ENCODE assay signal across 1 cellular context in the genomic region with DNA sequence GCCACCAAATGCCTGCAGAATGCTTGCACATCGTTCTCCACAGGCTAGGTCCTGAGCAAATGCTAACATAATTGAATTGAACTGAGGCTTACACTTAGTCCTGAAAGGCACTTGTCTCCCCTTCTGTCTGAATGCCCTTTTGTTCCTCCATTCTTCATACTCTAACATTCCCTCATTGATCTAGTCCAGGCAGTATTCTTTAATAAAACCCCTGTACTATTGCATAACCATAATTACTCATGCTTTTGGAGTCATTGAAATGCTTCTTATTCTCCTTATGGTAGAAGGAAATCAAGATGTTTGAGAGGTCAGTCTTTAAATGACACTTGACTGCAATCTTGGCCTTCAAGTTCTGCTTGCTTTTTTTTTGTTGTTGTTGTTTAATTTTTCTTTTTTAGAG.
TF ChIP-seq lines count a peak whose summit lies in the region.

No MANE protein-coding gene starts in this region.

TF ChIP-seq in HepG2, 621 proteins besides CTCF, POLR2A, EP300 and RAD21:
- TF ChIP-seq CEBPB (IDR thresholded peaks at IDR 0.05; ENCODE audit: borderline replicate concordance, low read depth, low read length), result peak; percentile 57; the same call in 1 of the 2 replicates
- TF ChIP-seq SMC3 (IDR thresholded peaks at IDR 0.05; ENCODE audit: low read length), result no peak
TF ChIP-seq in HepG2: peak in this region for 1.
